ENCODE assay signal across 7 cellular contexts in genomic region chr4:118280501-118281218, GRCh38.
DNase-seq lines count a peak whose midpoint lies in the region; ATAC-seq and TF ChIP-seq lines count a peak whose summit lies in the region.

No MANE protein-coding gene starts in this region.

- H3K56ac ChIP-seq in IMR-90 (ENCODE audit: extremely low read depth, insufficient read depth, low read length): peak overlapping the region; percentile 45; the same call in 1 of the 2 replicates

- no peak overlapping the region for H2AK9ac ChIP-seq in IMR-90 (replicated peaks; ENCODE audit: low read depth, low read length, poor library complexity)

- intact Hi-C loops in IMR-90 (cut with micrococcal nuclease) (loop anchor here (1.0 to 5.0 kb wide), 3 partner anchors 71 to 222 kb away; no protein-coding TSS in a partner anchor), spleen (cut with DNase I; ENCODE audit: low total_unique reads) (no loop called here)

- peaks cover 7% of the 10 kb centered on the region for H3K36me3 ChIP-seq in IMR-90 (ENCODE audit: control insufficient read depth, insufficient read depth, low read length)
- no peaks in the 10 kb centered on the region for H3K36me3 ChIP-seq in iPS-15b (ENCODE audit: control insufficient read depth, insufficient read depth, low read length)
- H3K36me3 ChIP-seq in spleen: peaks cover 0 to 23% (median 3%) of the 10 kb centered on the region in 6 donors

- no peak overlapping the region for H3K27ac ChIP-seq in IMR-90 (ENCODE audit: insufficient read depth, low read length)
- peak overlapping the region in 2 of 8 donors; percentile 5 to 16 for H3K27ac ChIP-seq in spleen

- CTCF ChIA-PET in IMR-90 (lab: Yijun Ruan, JAX): interaction anchor here (1.3 kb wide), 1 partner anchor 72 kb away, joined by 3 read pairs; the partner anchor contains the start of gene PRSS12

- peak overlapping the region; percentile 61 for H3K4me2 ChIP-seq in IMR-90 (ENCODE audit: low read depth, low read length)

- H3K4ac ChIP-seq in IMR-90 (ENCODE audit: low read depth, low read length): no peak overlapping the region

- H4K91ac ChIP-seq in IMR-90 (ENCODE audit: insufficient read depth, low read depth, low read length): no peak overlapping the region

- H3K9me1 ChIP-seq in IMR-90 (ENCODE audit: insufficient read depth, low read length): no peaks in the 10 kb centered on the region

- no peak overlapping the region for H3K18ac ChIP-seq in IMR-90 (ENCODE audit: low read depth, low read length)

- dilution Hi-C loops in IMR-90 (cut with HindIII; ENCODE audit: low sequenced_read_pairs, unreplicated experiment): no loop called here

- TF ChIP-seq POLR2A in IMR-90 (IDR thresholded peaks at IDR 0.05; ENCODE audit: low read depth, low read length) (peak; percentile 52), spleen (IDR thresholded peaks at IDR 0.05) (no peak)

- H3K4me3 ChIP-seq in IMR-90 (ENCODE audit: insufficient read depth, low read depth, low read length): peak overlapping the region; percentile 72; the same call in 1 of the 2 replicates
- H3K4me3 ChIP-seq in astrocyte of the cerebellum (ENCODE audit: low read depth, low read length): peak overlapping the region; percentile 77
- H3K4me3 ChIP-seq in iPS-15b (ENCODE audit: low read depth, low read length): no peak overlapping the region
- peak overlapping the region in 3 of 8 donors; percentile 66 to 91 (median 68) for H3K4me3 ChIP-seq in spleen

- H2BK5ac ChIP-seq in IMR-90 (ENCODE audit: low read depth, low read length, poor library complexity, severe bottlenecking): peak overlapping the region; percentile 76

- no peak overlapping the region for H2AK5ac ChIP-seq in IMR-90 (ENCODE audit: low read depth, low read length)

- H4K8ac ChIP-seq in IMR-90 (ENCODE audit: low read depth in 2 of 2, low read length in 2 of 2): 0 out of 4 replicates have a peak overlapping the region, but pooled peaks of 1 of the 2 experiments have one; percentile 34

- no peak overlapping the region for H4K5ac ChIP-seq in IMR-90 (ENCODE audit: low read depth, low read length)

- H3K27me3 ChIP-seq in IMR-90 (ENCODE audit: control insufficient read depth, insufficient read depth, low read length): no peaks in the 10 kb centered on the region
- no peaks in the 10 kb centered on the region for H3K27me3 ChIP-seq in iPS-15b (ENCODE audit: control insufficient read depth, insufficient read depth, low read length)
- no peaks in the 10 kb centered on the region for H3K27me3 ChIP-seq in spleen (replicated peaks in 1 of 7)

- POLR2A ChIA-PET in IMR-90 (lab: Charles Lee; ENCODE audit: unreplicated experiment): no interaction called here

- TF ChIP-seq CTCF in IMR-90 (conservative IDR thresholded peaks at IDR 0.05; ENCODE audit: low read depth, low read length) (peak; percentile 66), astrocyte of the cerebellum (IDR thresholded peaks at IDR 0.05; ENCODE audit: low read depth, low read length, missing control alignments) (peak; percentile 66), spleen (IDR thresholded peaks at IDR 0.05 in 8 of 11, conservative IDR thresholded peaks at IDR 0.05 in 3 of 11) (peak in 9 of 11 experiments; percentile 27 to 55 (median 39))

- H2BK20ac ChIP-seq in IMR-90 (ENCODE audit: low read depth, low read length): no peak overlapping the region

- in situ Hi-C loops in G401 (cut with HindIII; ENCODE audit: low sequenced_read_pairs): no loop called here
- in situ Hi-C loops in IMR-90 (cut with MboI; ENCODE audit: low sequenced_read_pairs): loop anchor here (25.0 kb wide), 1 partner anchor 232 kb away; no protein-coding TSS in a partner anchor
- in situ Hi-C loops in astrocyte of the cerebellum (cut with HindIII; ENCODE audit: low sequenced_read_pairs): no loop called here

- H2BK15ac ChIP-seq in IMR-90 (ENCODE audit: low read depth, low read length): no peak overlapping the region

- TF ChIP-seq RAD21 in IMR-90 (IDR thresholded peaks at IDR 0.05; ENCODE audit: low read length): peak; percentile 83

- peak overlapping the region; percentile 92; the same call in 1 of the 2 replicates for H3K9ac ChIP-seq in IMR-90 (ENCODE audit: low read depth, low read length)
- H3K9ac ChIP-seq in iPS-15b (ENCODE audit: low read depth, low read length): peak overlapping the region; percentile 47

- TSS peak; percentile 70 for BruUV-seq in IMR-90 (replicated peaks; lab: Mats Ljungman, UMichigan)

- peaks cover 11 to 16% of the 10 kb centered on the region in 2 experiments; a peak in 3 of 4 replicates for H3K79me1 ChIP-seq in IMR-90 (ENCODE audit: low read depth in 1 of 2, low read length in 2 of 2)

- H3K4me1 ChIP-seq in IMR-90 (ENCODE audit: control insufficient read depth, insufficient read depth, low read length) (peaks cover 10% of the 10 kb centered on the region), iPS-15b (ENCODE audit: control insufficient read depth, insufficient read depth, low read length) (peaks cover 4% of the 10 kb centered on the region), spleen (peaks cover 19 to 51% (median 41%) of the 10 kb centered on the region in 6 donors)

- DNase-seq in G401 (ENCODE audit: low spot score) (peak; percentile 89), IMR-90 (peak; percentile 85), astrocyte of the cerebellum (ENCODE audit: low read depth) (peak; percentile 83), spleen (no peak)

- no peak overlapping the region for H3K23ac ChIP-seq in IMR-90 (ENCODE audit: low read depth, low read length)

- H2BK120ac ChIP-seq in IMR-90 (ENCODE audit: low read depth, low read length): no peak overlapping the region

- no peak overlapping the region; the same call in 1 of the 2 replicates for H3K14ac ChIP-seq in IMR-90 (replicated peaks; ENCODE audit: low read depth, low read length)

- H3K9me3 ChIP-seq in IMR-90 (ENCODE audit: control insufficient read depth, insufficient read depth, low read length) (no peaks in the 10 kb centered on the region), iPS-15b (ENCODE audit: control insufficient read depth, insufficient read depth, low read length) (no peaks in the 10 kb centered on the region), spleen (no peaks in the 10 kb centered on the region)

- WGBS in IMR-90 (ENCODE audit: extremely low coverage in 2 of 2, insufficient read length in 1 of 2), 2 experiments: no CpG with 5 or more reads among the region's 2 CpGs
- WGBS in spleen, 5 donors: 4 to 14% (median 6%) methylated on average over 2 of the region's 2 CpGs

- H2AFZ ChIP-seq in IMR-90 (replicated peaks; ENCODE audit: low read length, poor library complexity): no peak overlapping the region

- ATAC-seq in GM21367 (IDR thresholded peaks at IDR 0.05; ENCODE audit: unreplicated experiment): peak; percentile 28
- peak; percentile 24 for ATAC-seq in IMR-90 (ENCODE audit: low read depth)

- H4K20me1 ChIP-seq in IMR-90 (ENCODE audit: insufficient read depth, low read length): peaks cover 14% of the 10 kb centered on the region; the same call in 1 of the 2 replicates

TF ChIP-seq in IMR-90, 13 proteins besides CTCF, POLR2A, EP300 and RAD21:
- TF ChIP-seq FOS (IDR thresholded peaks at IDR 0.05; ENCODE audit: low read depth, low read length): no peak
- TF ChIP-seq NFE2L2 (IDR thresholded peaks at IDR 0.05; ENCODE audit: low read depth, low read length): no peak
- no peak for TF ChIP-seq RFX5 (IDR thresholded peaks at IDR 0.05; ENCODE audit: low read depth, low read length)
- peak; percentile 42 for TF ChIP-seq SMC3 (IDR thresholded peaks at IDR 0.05; ENCODE audit: low read depth, low read length)
TF ChIP-seq in IMR-90: peak in this region for 1.

TF ChIP-seq in PFSK-1, 5 proteins besides CTCF, POLR2A, EP300 and RAD21:
- TF ChIP-seq POLR2AphosphoS5 (IDR thresholded peaks at IDR 0.05; ENCODE audit: low read depth, low read length): peak; percentile 86
- no peak for TF ChIP-seq TAF1 (IDR thresholded peaks at IDR 0.05; ENCODE audit: borderline replicate concordance, insufficient read depth, low read length)
- no peak for TF ChIP-seq FOXP2 (optimal IDR thresholded peaks at IDR 0.05; ENCODE audit: borderline replicate concordance, extremely low read depth, extremely low read length, insufficient read depth)
- no peak for TF ChIP-seq REST (IDR thresholded peaks at IDR 0.05; ENCODE audit: insufficient read depth in 1 of 2, low read depth in 2 of 2, low read length in 2 of 2)
- TF ChIP-seq SIN3A (IDR thresholded peaks at IDR 0.05; ENCODE audit: borderline replicate concordance, insufficient read depth, low read length): 0 out of 2 replicates have a peak, but pooled peaks have one; percentile 16
TF ChIP-seq in PFSK-1: peak in this region for 2.
